23 cellular contexts compared by ENCODE assay signal in the genomic region with DNA sequence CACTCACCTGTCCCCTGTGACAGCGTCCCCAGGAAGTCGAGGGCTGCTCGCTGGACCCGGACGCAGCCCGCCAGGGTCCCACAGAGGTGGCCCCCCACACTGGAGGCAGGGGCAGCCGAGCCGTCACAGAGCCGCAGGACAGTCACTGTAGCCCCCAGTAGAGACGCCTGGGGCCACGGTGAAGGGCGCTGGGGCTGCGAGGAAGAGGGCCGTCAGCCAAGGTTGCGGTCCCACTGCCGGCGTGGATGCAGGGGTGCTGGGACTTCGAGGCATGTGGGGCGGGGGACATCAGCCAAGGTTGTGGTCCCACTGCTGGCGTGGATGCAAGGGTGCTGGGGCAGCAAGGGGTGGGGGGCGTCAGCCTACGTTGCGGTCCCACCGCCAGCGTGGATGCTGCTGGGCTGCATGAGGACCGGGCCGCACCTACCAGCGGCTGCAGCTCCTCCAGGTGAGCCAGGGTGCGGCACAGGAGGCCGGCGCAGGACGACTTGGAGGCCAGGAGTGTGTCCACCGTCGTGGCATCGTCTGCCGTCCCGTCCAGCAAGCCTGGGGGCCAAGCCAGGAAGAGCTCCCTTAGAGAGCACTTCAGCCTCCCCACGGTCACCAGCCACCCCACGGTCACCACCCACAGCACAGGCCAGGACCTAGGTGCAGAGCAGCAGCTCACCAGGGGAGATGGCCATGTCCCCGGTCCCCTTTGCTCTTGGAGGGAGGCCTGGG. TPM values are rescaled to one million over a fixed set of nuclear protein-coding genes. Genes with fewer than 3 reads are reported as not detected.
DNase-seq lines count a peak whose midpoint lies in the region; ATAC-seq, FAIRE-seq and TF ChIP-seq lines count a peak whose summit lies in the region.
"Had no signal": no experiment of that assay in that cellular context is flagged by ENCODE, and none has a peak within 500 bp of the region (broad histone marks: within the 10 kb centered on the region; RNA-seq: fewer than 3 reads in every experiment).

No MANE protein-coding gene starts in this region.

- no peak for ATAC-seq in K562
- no peak for ATAC-seq in naive B cell (ENCODE audit: low read depth in 2 of 2)
- no peak for ATAC-seq in GM18861 (IDR thresholded peaks at IDR 0.05; ENCODE audit: unreplicated experiment)
- ATAC-seq: body of pancreas had no signal

- H3K9ac ChIP-seq in K562 (ENCODE audit: insufficient read depth in 1 of 2, low read depth in 2 of 2, low read length in 2 of 2), result no peak overlapping the region
- H3K9ac ChIP-seq: BLaER1 had no signal

- H3K4me1 ChIP-seq in left ventricle myocardium inferior (no peaks in the 10 kb centered on the region), K562 (replicated peaks in 1 of 2; ENCODE audit: control insufficient read depth in 2 of 2, insufficient read depth in 2 of 2, low read length in 2 of 2) (peaks cover 0 to 19% of the 10 kb centered on the region in 2 experiments; a peak in 1 of 5 replicates)
- H3K4me1 ChIP-seq: body of pancreas, Caco-2, HAP-1, tibial nerve had no signal

- no peaks in the 10 kb centered on the region for H3K27me3 Mint-ChIP-seq in naive B cell
- H3K27me3 Mint-ChIP-seq: activated naive CD8-positive, alpha-beta T cell treated with anti-CD3 and anti-CD28 coated beads, Interleukin-2, amount 50 U/mL, for 24 hours had no signal

- no peaks in the 10 kb centered on the region for H3K36me3 Mint-ChIP-seq in naive B cell

- no peak for TF ChIP-seq EP300 in K562 (IDR thresholded peaks at IDR 0.05; ENCODE audit: low read length)

- CTCF ChIA-PET in K562 (lab: Yijun Ruan, JAX; ENCODE audit: low intra/inter-chr PET ratio), result no interaction called here

- DNase-seq in cardiac septum (ENCODE audit: low spot score), result peak; percentile 58
- DNase-seq in left ventricle myocardium inferior, result no peak
- no peak for DNase-seq in K562 (ENCODE audit: extremely low read depth in 1 of 4, low spot score in 3 of 4)
- no peak for DNase-seq in naive B cell
- DNase-seq in activated CD4-positive, alpha-beta T cell treated with anti-CD3 and anti-CD28 coated beads for 48 hours, result no peak
- DNase-seq in NCI-H128 (lab: John Stamatoyannopoulos, UW; ENCODE audit: unreplicated experiment), result no peak
- no peak for DNase-seq in epidermal melanocyte (ENCODE audit: insufficient read length, low spot score)
- DNase-seq: activated CD8-positive, alpha-beta memory T cell treated with anti-CD3 and anti-CD28 coated beads, Interleukin-2, amount 50 U/mL, for 4 hours; activated naive CD8-positive, alpha-beta T cell treated with anti-CD3 and anti-CD28 coated beads, Interleukin-2, amount 50 U/mL, for 24 hours; Caco-2; NCI-H1048; NCI-H187; NCI-H2171 treated with DMSO at 0.1 percent for 48 hours; NCI-H524 treated with DMSO at 0.1 percent for 48 hours; nephron progenitor cell; RPMI8226 had no signal

- no peaks in the 10 kb centered on the region for H3K9me1 ChIP-seq in K562 (ENCODE audit: control insufficient read depth, insufficient read depth, low read length)

- H3K27ac ChIP-seq in left ventricle myocardium inferior (replicated peaks) (no peak overlapping the region), K562 (ENCODE audit: extremely low read depth, low read depth, low read length) (no peak overlapping the region)
- H3K27ac ChIP-seq: BLaER1, body of pancreas, tibial nerve had no signal

- no peaks in the 10 kb centered on the region for H3K9me3 Mint-ChIP-seq in naive B cell
- H3K9me3 Mint-ChIP-seq: activated naive CD8-positive, alpha-beta T cell treated with anti-CD3 and anti-CD28 coated beads, Interleukin-2, amount 50 U/mL, for 24 hours; activated T-helper 2 cell treated with anti-CD3 and anti-CD28 coated beads, Interferon-gamma antibody, Interleukin-2, Interleukin-4, amounts not matched to agents 10 μg/mL and 5 μg/mL and 100 μg/mL, durations not matched to agents 14 hours and 24 hours and 36 hours; nephron progenitor cell had no signal

- TF ChIP-seq CTCF in left ventricle myocardium inferior (IDR thresholded peaks at IDR 0.05; ENCODE audit: borderline replicate concordance), result no peak
- no peak for TF ChIP-seq CTCF in K562 (IDR thresholded peaks at IDR 0.05 in 2 of 3, conservative IDR thresholded peaks at IDR 0.05 in 1 of 3; ENCODE audit: insufficient read depth in 2 of 3, low read depth in 1 of 3, low read length in 3 of 3)

- no peak overlapping the region for H3K4me3 Mint-ChIP-seq in naive B cell
- H3K4me3 Mint-ChIP-seq: activated naive CD8-positive, alpha-beta T cell treated with anti-CD3 and anti-CD28 coated beads, Interleukin-2, amount 50 U/mL, for 24 hours; nephron progenitor cell had no signal

- H2AFZ ChIP-seq in K562 (ENCODE audit: low read depth, low read length), result no peak overlapping the region

- no peaks in the 10 kb centered on the region for H3K79me2 ChIP-seq in K562 (ENCODE audit: control insufficient read depth, insufficient read depth, low read length)

- TF ChIP-seq POLR2A in K562 (conservative IDR thresholded peaks at IDR 0.05), result no peak

- H3K27ac Mint-ChIP-seq in naive B cell, result peak overlapping the region in 4 of 6 donors; percentile 31 to 69 (median 49)
- H3K27ac Mint-ChIP-seq: activated naive CD8-positive, alpha-beta T cell treated with anti-CD3 and anti-CD28 coated beads, Interleukin-2, amount 50 U/mL, for 24 hours; activated T-helper 2 cell treated with anti-CD3 and anti-CD28 coated beads, Interferon-gamma antibody, Interleukin-2, Interleukin-4, amounts not matched to agents 10 μg/mL and 5 μg/mL and 100 μg/mL, durations not matched to agents 14 hours and 24 hours and 36 hours; nephron progenitor cell had no signal

- intact Hi-C loops in cardiac septum (cut with DNase I) (no loop called here), left ventricle myocardium inferior (cut with micrococcal nuclease) (no loop called here), K562 (cut with micrococcal nuclease) (no loop called here)

- no peak for FAIRE-seq in K562 (lab: Jason Lieb, UNC)
- FAIRE-seq: GM12892 had no signal

- in situ Hi-C loops in K562 (cut with MboI), result no loop called here

- POLR2A ChIA-PET in K562 (lab: Yijun Ruan, JAX), result no interaction called here

- H3K36me3 ChIP-seq in left ventricle myocardium inferior, result peaks cover 86% of the 10 kb centered on the region
- H3K36me3 ChIP-seq in K562 (ENCODE audit: control insufficient read depth, insufficient read depth, low read length), result peaks cover 83% of the 10 kb centered on the region; the same call in 2 of the 3 replicates

- no peaks in the 10 kb centered on the region for H3K9me3 ChIP-seq in left ventricle myocardium inferior (replicated peaks)
- H3K9me3 ChIP-seq in K562 (replicated peaks; ENCODE audit: control insufficient read depth, insufficient read depth, low read depth, low read length), result no peaks in the 10 kb centered on the region
- H3K9me3 ChIP-seq: BLaER1, body of pancreas, Caco-2, HAP-1, tibial nerve had no signal

- no TSS peak for BruUV-seq in K562 (replicated peaks; lab: Mats Ljungman, UMichigan)

- 95% methylated on average over 22 of the region's 40 CpGs for WGBS in K562 (ENCODE audit: insufficient coverage, low coverage, missing lambda C conversion rate)

- H3K4me1 Mint-ChIP-seq in naive B cell, result peaks cover 7 to 12% (median 11%) of the 10 kb centered on the region in 3 donors
- H3K4me1 Mint-ChIP-seq: activated naive CD8-positive, alpha-beta T cell treated with anti-CD3 and anti-CD28 coated beads, Interleukin-2, amount 50 U/mL, for 24 hours; nephron progenitor cell had no signal

- no peaks in the 10 kb centered on the region for H4K20me1 ChIP-seq in K562 (replicated peaks; ENCODE audit: control insufficient read depth, insufficient read depth, low read length)

- H3K27me3 ChIP-seq in left ventricle myocardium inferior (ENCODE audit: low read depth), result no peaks in the 10 kb centered on the region
- no peaks in the 10 kb centered on the region for H3K27me3 ChIP-seq in K562 (ENCODE audit: control insufficient read depth in 2 of 2, insufficient read depth in 2 of 2, low read length in 2 of 2)
- H3K27me3 ChIP-seq: BLaER1, body of pancreas, tibial nerve had no signal

- H3K4me3 ChIP-seq in left ventricle myocardium inferior (no peak overlapping the region), K562 (no peak overlapping the region)
- H3K4me3 ChIP-seq: BLaER1, body of pancreas, HAP-1, tibial nerve had no signal

- no peak for TF ChIP-seq RAD21 in K562 (CRISPR knock-in tag; conservative IDR thresholded peaks at IDR 0.05 in 1 of 2, IDR thresholded peaks at IDR 0.05 in 1 of 2)

- no peak overlapping the region for H3K4me2 ChIP-seq in K562 (ENCODE audit: insufficient read depth, low read length)
- H3K4me2 ChIP-seq: BLaER1 had no signal

RNA-seq across cellular contexts. Expression of a gene that starts 13.9 kb away (rescaled TPM):
- total RNA-seq in cardiac septum (12.8 TPM), left ventricle myocardium inferior (13.7 TPM), K562 (2014; rRNA removed) (48.2 and 53.8 TPM in 2 replicates), K562 (2014; rRNA removed; fragmentation: Illumina TruSeq; extraction: Trizol) (1.9 and 3.7 TPM in 2 replicates), K562 (2015; rRNA removed; fragmentation: Illumina TruSeq; extraction: Trizol) (14.6 and 17.4 TPM in 2 replicates), K562 (2021) (49.6 and 49.8 TPM in 2 replicates)
- total RNA-seq in K562 (2011; cell fraction: chromatin; rRNA removed; ENCODE audit: low replicate concordance), result 18.7 and 76.7 TPM in 2 replicates
- total RNA-seq in K562 (2011; cell fraction: nucleolus; rRNA removed), result 75.9 and 80.0 TPM in 2 replicates
- 35.8 and 37.1 TPM in 2 replicates for total RNA-seq in K562 (2011; cell fraction: nucleoplasm; rRNA removed)
- polyA plus RNA-seq in K562 (2011; rRNA removed) (10.5 and 23.7 TPM in 2 replicates), K562 (2014; fragmentation: Illumina TruSeq; extraction: Trizol) (5.8 and 20.3 TPM in 2 replicates), K562 (2014; fragmentation: Nextera tagmentation; extraction: Ambion mirVana) (under 1 TPM; 0.13 to 0.31 TPM), K562 (2014; rRNA removed) (35.3 and 39.1 TPM in 2 replicates), naive B cell (ENCODE audit: low read depth in 6 of 6) (10 to 100 TPM; 17.7 to 29.3 (median 20.6) TPM)
- polyA plus RNA-seq in K562 (2011; cell fraction: cytosol; rRNA removed), result 14.1 and 48.2 TPM in 2 replicates
- polyA plus RNA-seq in K562 (2011; cell fraction: nucleus; rRNA removed), result 84.7 and 142 TPM in 2 replicates
- polyA plus RNA-seq in K562 (2012), result 37.7 and 38.8 TPM in 2 replicates
- 3.2 and 7.4 TPM in 2 replicates for polyA minus RNA-seq in K562 (2011; rRNA and poly(A)+ RNA removed)
- polyA minus RNA-seq in K562 (2011; cell fraction: cytosol; rRNA and poly(A)+ RNA removed), result 27.3 and 27.9 TPM in 2 replicates
- 22.2 and 25.0 TPM in 2 replicates for polyA minus RNA-seq in K562 (2011; cell fraction: nucleus; rRNA and poly(A)+ RNA removed)

RNA-seq across cellular contexts. Expression of a gene that starts 17.3 kb away (rescaled TPM):
- total RNA-seq in cardiac septum (13.3 TPM), left ventricle myocardium inferior (11.5 TPM), K562 (2014; rRNA removed) (7.2 and 8.5 TPM in 2 replicates), K562 (2014; rRNA removed; fragmentation: Illumina TruSeq; extraction: Trizol) (1.7 and 3.5 TPM in 2 replicates), K562 (2015; rRNA removed; fragmentation: Illumina TruSeq; extraction: Trizol) (3.7 and 4.2 TPM in 2 replicates), K562 (2021) (7.8 and 8.7 TPM in 2 replicates)
- total RNA-seq in K562 (2011; cell fraction: chromatin; rRNA removed; ENCODE audit: low replicate concordance), result 26.8 and 52.1 TPM in 2 replicates
- total RNA-seq in K562 (2011; cell fraction: nucleolus; rRNA removed), result 20.3 and 21.5 TPM in 2 replicates
- 22.9 and 30.8 TPM in 2 replicates for total RNA-seq in K562 (2011; cell fraction: nucleoplasm; rRNA removed)
- polyA plus RNA-seq in K562 (2011; rRNA removed) (3.2 and 5.0 TPM in 2 replicates), K562 (2014; fragmentation: Illumina TruSeq; extraction: Trizol) (4.4 and 6.5 TPM in 2 replicates), K562 (2014; fragmentation: Nextera tagmentation; extraction: Ambion mirVana) (under 1 TPM; 0.18 to 0.28 TPM), K562 (2014; rRNA removed) (5.1 and 6.1 TPM in 2 replicates), naive B cell (ENCODE audit: low read depth in 6 of 6) (1 to 10 TPM in 4 of 6 donors, under 1 TPM in 1, not detected in 1; 0.36 to 1.7 (median 1.3) TPM)
- 2.3 and 3.0 TPM in 2 replicates for polyA plus RNA-seq in K562 (2011; cell fraction: cytosol; rRNA removed)
- polyA plus RNA-seq in K562 (2011; cell fraction: nucleus; rRNA removed), result 12.8 and 18.1 TPM in 2 replicates
- polyA plus RNA-seq in K562 (2012), result 5.3 and 7.0 TPM in 2 replicates
- polyA minus RNA-seq in K562 (2011; rRNA and poly(A)+ RNA removed), result 3.7 and 4.7 TPM in 2 replicates
- 3.9 and 4.8 TPM in 2 replicates for polyA minus RNA-seq in K562 (2011; cell fraction: cytosol; rRNA and poly(A)+ RNA removed)
- polyA minus RNA-seq in K562 (2011; cell fraction: nucleus; rRNA and poly(A)+ RNA removed), result 5.5 and 5.9 TPM in 2 replicates

RNA-seq across cellular contexts. Expression of a gene that starts 21.9 kb away (rescaled TPM):
- 6.2 TPM for total RNA-seq in cardiac septum
- total RNA-seq in left ventricle myocardium inferior, result 5.2 TPM
- 0.76 and 4.3 TPM in 2 replicates for total RNA-seq in K562 (2011; cell fraction: chromatin; rRNA removed; ENCODE audit: low replicate concordance)
- total RNA-seq in K562 (2011; cell fraction: nucleolus; rRNA removed), result 3.6 and 4.7 TPM in 2 replicates
- total RNA-seq in K562 (2011; cell fraction: nucleoplasm; rRNA removed), result 2.0 and 2.1 TPM in 2 replicates
- total RNA-seq in K562 (2014; rRNA removed), result 0.49 and 0.73 TPM in 2 replicates
- total RNA-seq in K562 (2014; rRNA removed; fragmentation: Illumina TruSeq; extraction: Trizol), result 0.18 and 0.22 TPM in 2 replicates
- total RNA-seq in K562 (2015; rRNA removed; fragmentation: Illumina TruSeq; extraction: Trizol), result 0.25 and 0.30 TPM in 2 replicates
- 0.81 and 0.89 TPM in 2 replicates for total RNA-seq in K562 (2021)
- polyA plus RNA-seq in K562 (2011; rRNA removed), result 0.86 and 1.2 TPM in 2 replicates
- 1.4 and 2.5 TPM in 2 replicates for polyA plus RNA-seq in K562 (2011; cell fraction: cytosol; rRNA removed)
- polyA plus RNA-seq in K562 (2011; cell fraction: nucleus; rRNA removed), result 4.7 and 6.5 TPM in 2 replicates
- polyA plus RNA-seq in K562 (2012), result 0.43 and 0.47 TPM in 2 replicates
- polyA plus RNA-seq in K562 (2014; fragmentation: Illumina TruSeq; extraction: Trizol), result 0.24 and 0.39 TPM in 2 replicates
- polyA plus RNA-seq in K562 (2014; fragmentation: Nextera tagmentation; extraction: Ambion mirVana), result under 1 TPM in 1 of 2 experiments, not detected in 1; 0.03 TPM
- 0.25 and 0.28 TPM in 2 replicates for polyA plus RNA-seq in K562 (2014; rRNA removed)
- polyA minus RNA-seq in K562 (2011; rRNA and poly(A)+ RNA removed), result 0.45 and 0.49 TPM in 2 replicates
- 0.91 and 1.0 TPM in 2 replicates for polyA minus RNA-seq in K562 (2011; cell fraction: cytosol; rRNA and poly(A)+ RNA removed)
- polyA minus RNA-seq in K562 (2011; cell fraction: nucleus; rRNA and poly(A)+ RNA removed), result 3.6 and 3.8 TPM in 2 replicates
- polyA plus RNA-seq in naive B cell (ENCODE audit: low read depth in 6 of 6), result 1 to 10 TPM in 5 of 6 donors, under 1 TPM in 1; 0.59 to 4.0 (median 2.2) TPM
